Comparison of ENCODE assay signal across 11 cellular contexts in genomic region chr6:34560366-34561226, GRCh38. TPM values are rescaled to one million over a fixed set of nuclear protein-coding genes. Genes with fewer than 3 reads are reported as not detected.
DNase-seq lines count a peak whose midpoint lies in the region; ATAC-seq, FAIRE-seq and TF ChIP-seq lines count a peak whose summit lies in the region.
"Had no signal": no experiment of that assay in that cellular context is flagged by ENCODE, and none has a peak within 500 bp of the region (broad histone marks: within the 10 kb centered on the region; RNA-seq: fewer than 3 reads in every experiment).

No MANE protein-coding gene starts in this region.

- no peaks in the 10 kb centered on the region for H3K79me2 ChIP-seq in astrocyte (ENCODE audit: insufficient read depth, low read length)

- peak overlapping the region; percentile 51 for H2AFZ ChIP-seq in astrocyte (ENCODE audit: low read depth, low read length)

- H3K9me3 ChIP-seq in astrocyte (ENCODE audit: insufficient read depth, low read depth, low read length) (peaks cover 5% of the 10 kb centered on the region), mucosa of stomach (ENCODE audit: control insufficient read depth, low read length) (no peaks in the 10 kb centered on the region), vagina (no peaks in the 10 kb centered on the region)
- H3K9me3 ChIP-seq: thyroid gland had no signal

- intact Hi-C loops in vagina (cut with DNase I): no loop called here

- no peaks in the 10 kb centered on the region for H3K4me1 Mint-ChIP-seq in astrocyte (ENCODE audit: low read depth, unreplicated experiment)
- H3K4me1 Mint-ChIP-seq: activated CD4-positive, alpha-beta T cell treated with anti-CD3 and anti-CD28 coated beads for 36 hours had no signal

- no peak for TF ChIP-seq POLR2A in vagina (IDR thresholded peaks at IDR 0.05)

- H4K20me1 ChIP-seq in astrocyte (ENCODE audit: insufficient read depth, low read length): no peaks in the 10 kb centered on the region

- FAIRE-seq in D721Med (lab: Jason Lieb, UNC) (no peak), astrocyte (lab: Jason Lieb, UNC) (no peak)

- H3K27me3 ChIP-seq in astrocyte (ENCODE audit: insufficient read depth, low read length): no peaks in the 10 kb centered on the region
- no peaks in the 10 kb centered on the region for H3K27me3 ChIP-seq in mucosa of stomach (ENCODE audit: control insufficient read depth, insufficient read depth, low read length)
- no peaks in the 10 kb centered on the region for H3K27me3 ChIP-seq in vagina
- H3K27me3 ChIP-seq: thyroid gland had no signal

- H3K36me3 Mint-ChIP-seq in astrocyte (ENCODE audit: low read depth, unreplicated experiment): no peaks in the 10 kb centered on the region

- H3K9ac ChIP-seq in astrocyte (ENCODE audit: low read length): no peak overlapping the region
- H3K9ac ChIP-seq in mucosa of stomach (ENCODE audit: low read length): peak overlapping the region; percentile 26

- H3K27me3 Mint-ChIP-seq in astrocyte (ENCODE audit: low read depth, unreplicated experiment): peaks cover 27% of the 10 kb centered on the region
- H3K27me3 Mint-ChIP-seq: activated CD4-positive, alpha-beta T cell treated with anti-CD3 and anti-CD28 coated beads for 36 hours had no signal

- DNase-seq in D721Med (ENCODE audit: insufficient read length, low spot score): no peak
- peak; percentile 50 for DNase-seq in NCI-H146 treated with DMSO at 0.1 percent for 48 hours (lab: John Stamatoyannopoulos, UW; ENCODE audit: unreplicated experiment)
- peak; percentile 56 for DNase-seq in astrocyte (ENCODE audit: low read depth)
- DNase-seq in vagina (ENCODE audit: extremely low spot score in 2 of 2): no peak
- DNase-seq in T1000 (lab: John Stamatoyannopoulos, UW): no peak
- DNase-seq: activated CD4-positive, alpha-beta T cell treated with anti-CD3 and anti-CD28 coated beads for 36 hours; thyroid gland had no signal

- H3K4me3 ChIP-seq in astrocyte (ENCODE audit: insufficient read depth, low read depth, low read length) (no peak overlapping the region), mucosa of stomach (ENCODE audit: low read length) (no peak overlapping the region), vagina (no peak overlapping the region)
- H3K4me3 ChIP-seq: smooth muscle cell, thyroid gland had no signal

- TF ChIP-seq CTCF in D721Med (IDR thresholded peaks at IDR 0.05; ENCODE audit: insufficient read depth, missing control alignments) (peak; percentile 18), astrocyte (IDR thresholded peaks at IDR 0.05; ENCODE audit: insufficient read depth, low read depth, low read length) (no peak), vagina (IDR thresholded peaks at IDR 0.05) (no peak)

- ATAC-seq in GM21723 (IDR thresholded peaks at IDR 0.05; ENCODE audit: unreplicated experiment): no peak
- ATAC-seq in GM21528 (IDR thresholded peaks at IDR 0.05; ENCODE audit: low FRiP score, unreplicated experiment): no peak
- ATAC-seq: activated CD4-positive, alpha-beta T cell treated with anti-CD3 and anti-CD28 coated beads for 36 hours had no signal

- H3K4me2 ChIP-seq in astrocyte (ENCODE audit: low read length): peak overlapping the region; percentile 43
- H3K4me2 ChIP-seq: smooth muscle cell had no signal

- no peak overlapping the region for H3K27ac Mint-ChIP-seq in astrocyte (ENCODE audit: unreplicated experiment)
- H3K27ac Mint-ChIP-seq: activated CD4-positive, alpha-beta T cell treated with anti-CD3 and anti-CD28 coated beads for 36 hours had no signal

- H3K27ac ChIP-seq in astrocyte (ENCODE audit: low read depth, low read length) (no peak overlapping the region), vagina (no peak overlapping the region)
- H3K27ac ChIP-seq: thyroid gland had no signal

- H3K36me3 ChIP-seq in astrocyte (ENCODE audit: insufficient read depth, low read length) (no peaks in the 10 kb centered on the region), mucosa of stomach (ENCODE audit: control insufficient read depth, insufficient read depth, low read length) (no peaks in the 10 kb centered on the region), vagina (no peaks in the 10 kb centered on the region)
- H3K36me3 ChIP-seq: thyroid gland had no signal

- peaks cover 1% of the 10 kb centered on the region for H3K9me3 Mint-ChIP-seq in astrocyte (ENCODE audit: unreplicated experiment)

- peaks cover 6% of the 10 kb centered on the region for H3K4me1 ChIP-seq in astrocyte (ENCODE audit: insufficient read depth, low read length)
- H3K4me1 ChIP-seq in mucosa of stomach (ENCODE audit: control insufficient read depth, insufficient read depth, low read length): peaks cover 61% of the 10 kb centered on the region
- H3K4me1 ChIP-seq in vagina: no peaks in the 10 kb centered on the region
- H3K4me1 ChIP-seq: thyroid gland had no signal

- H3K4me3 Mint-ChIP-seq in astrocyte (ENCODE audit: unreplicated experiment): no peak overlapping the region
- H3K4me3 Mint-ChIP-seq: activated CD4-positive, alpha-beta T cell treated with anti-CD3 and anti-CD28 coated beads for 36 hours had no signal

RNA-seq across cellular contexts. Expression of gene SPDEF, which starts 4.5 kb away (rescaled TPM):
- total RNA-seq in astrocyte (0.14 and 0.16 TPM in 2 replicates), vagina (not detected)
- total RNA-seq: smooth muscle cell, thyroid gland had no signal

Comparison
In these comparisons a context has a peak if more than half of its experiments do, and no peak if none do; other contexts are left out.
1. DNase-seq: peak in NCI-H146 treated with DMSO at 0.1 percent for 48 hours (single experiment) and astrocyte (single experiment); none in D721Med (single experiment), vagina (0 of 2) and T1000 (single experiment).